24 cellular contexts compared by ENCODE assay signal in the genomic region with DNA sequence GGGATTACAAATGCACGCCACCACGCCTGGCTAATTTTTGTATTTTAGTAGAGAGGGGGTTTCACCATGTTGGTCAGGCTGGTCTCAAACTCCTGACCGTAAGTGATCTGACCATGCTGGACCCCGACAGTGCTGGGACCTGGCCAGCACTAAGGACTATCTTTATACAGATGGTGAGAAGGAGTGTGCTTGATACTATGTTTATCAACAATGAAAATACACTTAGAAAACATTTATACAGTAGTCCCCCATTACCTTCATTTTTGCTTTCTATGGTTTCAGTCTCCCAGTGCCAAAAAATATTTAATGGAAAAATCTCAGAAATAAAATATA.
"Had no signal": no experiment of that assay in that cellular context is flagged by ENCODE, and none has a peak within 500 bp of the region (broad histone marks: within the 10 kb centered on the region; RNA-seq: fewer than 3 reads in every experiment).

No MANE protein-coding gene starts in this region.

- H3K27me3 ChIP-seq: Peyer's patch, SJSA1 had no signal

- H3K27ac ChIP-seq: PC-9, Peyer's patch, SJSA1, SK-N-MC had no signal

- H3K4me2 ChIP-seq: PC-9 had no signal

- H2AFZ ChIP-seq: PC-9 had no signal

- H3K36me3 ChIP-seq: Peyer's patch, SJSA1 had no signal

- H3K4me3 ChIP-seq: PC-9, Peyer's patch, SJSA1, SK-N-MC had no signal

- DNase-seq: Karpas-422, KBM-7, MM.1S, NCI-H1092 treated with DMSO at 0.1 percent for 48 hours, NCI-H1436, NCI-H187, NCI-H2029, NCI-H2081 treated with DMSO at 0.1 percent for 48 hours, NCI-H2171, NCI-H226, NCI-H446, NCI-H510A, NCI-H524 treated with DMSO at 0.1 percent for 48 hours, NCI-H69, NCI-H774, OCI-M1, PC-9, Peyer's patch, Right ventricle myocardium superior, RPMI8226, SIG-M5, SW 1271 had no signal

- H3K4me1 ChIP-seq: Peyer's patch, SJSA1 had no signal

- H3K9me3 ChIP-seq: Peyer's patch, SJSA1 had no signal
